1 cellular context compared by ENCODE assay signal in genomic region chr1:38962113-38962512, GRCh38.
TF ChIP-seq lines count a peak whose summit lies in the region.

No MANE protein-coding gene starts in this region.

TF ChIP-seq in HepG2, 621 proteins besides CTCF, POLR2A, EP300 and RAD21:
- TF ChIP-seq NCOA1 (CRISPR knock-in tag; IDR thresholded peaks at IDR 0.05) (0 out of 2 replicates have a peak, but pooled peaks have one; percentile 69), ZMYM4 (CRISPR knock-in tag; IDR thresholded peaks at IDR 0.05) (0 out of 2 replicates have a peak, but pooled peaks have one; percentile 22), NR2F1 (CRISPR knock-in tag; IDR thresholded peaks at IDR 0.05) (no peak), SPEN (CRISPR knock-in tag; IDR thresholded peaks at IDR 0.05; ENCODE audit: low read depth) (0 out of 2 replicates have a peak, but pooled peaks have one; percentile 37)
